Comparison of ENCODE assay signal across 8 cellular contexts in genomic region chr9:85786116-85786515, GRCh38. TPM values are rescaled to one million over a fixed set of nuclear protein-coding genes. Genes with fewer than 3 reads are reported as not detected.
DNase-seq lines count a peak whose midpoint lies in the region; ATAC-seq, FAIRE-seq and TF ChIP-seq lines count a peak whose summit lies in the region.
"Not testable (repeated sequence)": the region's sequence is repeated elsewhere in the genome, so short reads cannot be mapped to it uniquely, and the experiment has no call there.

No MANE protein-coding gene starts in this region.

- not testable (repeated sequence) for H3K4me2 ChIP-seq in DND-41 (ENCODE audit: insufficient read depth, low read length); IMR-90 (ENCODE audit: low read depth, low read length); neural cell (ENCODE audit: low read length)

- H2BK5ac ChIP-seq in IMR-90 (ENCODE audit: low read depth, low read length, poor library complexity, severe bottlenecking): not testable (repeated sequence)

- ATAC-seq in DND-41 (ENCODE audit: insufficient read depth, low read depth): not testable (repeated sequence)
- ATAC-seq in IMR-90 (ENCODE audit: low read depth) (peak; percentile 77), RWPE2 (ENCODE audit: low read depth) (peak; percentile 61; the same call in 2 of the 3 replicates), gastroesophageal sphincter (peak; percentile 48), left colon (peak; percentile 70)

- H4K8ac ChIP-seq in IMR-90 (ENCODE audit: low read depth in 2 of 2, low read length in 2 of 2): not testable (repeated sequence)

- not testable (repeated sequence) for H4K20me1 ChIP-seq in DND-41 (ENCODE audit: insufficient read depth, low read length); IMR-90 (ENCODE audit: insufficient read depth, low read length); neural cell (ENCODE audit: insufficient read depth)

- BruUV-seq in IMR-90 (replicated peaks; lab: Mats Ljungman, UMichigan): not testable (repeated sequence)

- WGBS in IMR-90 (ENCODE audit: extremely low coverage in 2 of 2, insufficient read length in 1 of 2), 2 experiments: no CpG with 5 or more reads among the region's 7 CpGs
- 5% methylated on average over 7 of the region's 7 CpGs; no CpG with 5 or more reads in 1 of the 2 donors for WGBS in gastroesophageal sphincter (ENCODE audit: low coverage in 1 of 2), 2 donors

- H2BK120ac ChIP-seq in IMR-90 (ENCODE audit: low read depth, low read length): not testable (repeated sequence)

- TF ChIP-seq RAD21 in IMR-90 (IDR thresholded peaks at IDR 0.05; ENCODE audit: low read length): 0 out of 2 replicates have a peak, but pooled peaks have one; percentile 20
- not testable (repeated sequence) for TF ChIP-seq RAD21 in neural cell (conservative IDR thresholded peaks at IDR 0.05)

- H3K9me3 Mint-ChIP-seq in chondrocyte (ENCODE audit: low read depth): not testable (repeated sequence)

- H3K4me3 Mint-ChIP-seq in chondrocyte (ENCODE audit: unreplicated experiment): not testable (repeated sequence)

- intact Hi-C loops in IMR-90 (cut with micrococcal nuclease) (loop anchor here (2.0 to 5.0 kb wide), 2 partner anchors 169 to 1389 kb away; no protein-coding TSS in a partner anchor), left colon (cut with DNase I, micrococcal nuclease) (loop anchor here in 1 of 2 donors (5.0 kb wide), 1 partner anchor 89 kb away; no protein-coding TSS in a partner anchor)

- H4K5ac ChIP-seq in IMR-90 (ENCODE audit: low read depth, low read length): not testable (repeated sequence)

- not testable (repeated sequence) for H3K56ac ChIP-seq in IMR-90 (ENCODE audit: extremely low read depth, insufficient read depth, low read length)

- H3K4ac ChIP-seq in IMR-90 (ENCODE audit: low read depth, low read length): not testable (repeated sequence)

- H3K23ac ChIP-seq in IMR-90 (ENCODE audit: low read depth, low read length): not testable (repeated sequence)

- not testable (repeated sequence) for H3K9me2 ChIP-seq in neural cell (ENCODE audit: insufficient read depth, low read length)

- not testable (repeated sequence) for TF ChIP-seq EP300 in gastroesophageal sphincter (IDR thresholded peaks at IDR 0.05); neural cell (conservative IDR thresholded peaks at IDR 0.05; ENCODE audit: poor library complexity, severe bottlenecking)

- not testable (repeated sequence) for H3K36me3 ChIP-seq in DND-41 (ENCODE audit: insufficient read depth, low read length); IMR-90 (ENCODE audit: control insufficient read depth, insufficient read depth, low read length); RWPE2 (ENCODE audit: low read depth); gastroesophageal sphincter; neural cell (ENCODE audit: insufficient read depth, low read length)

- H3K9me3 ChIP-seq in DND-41 (ENCODE audit: insufficient read depth, low read length, severe bottlenecking); IMR-90 (ENCODE audit: control insufficient read depth, insufficient read depth, low read length); RWPE2 (ENCODE audit: severe bottlenecking); gastroesophageal sphincter; neural cell (ENCODE audit: low read length): not testable (repeated sequence)

- in situ Hi-C loops in IMR-90 (cut with MboI; ENCODE audit: low sequenced_read_pairs): loop anchor here (10.0 kb wide), 1 partner anchor 1391 kb away; no protein-coding TSS in a partner anchor

- H3K4me1 Mint-ChIP-seq in chondrocyte (ENCODE audit: low read depth): not testable (repeated sequence)

- not testable (repeated sequence) for H3F3A ChIP-seq in neural cell (ENCODE audit: insufficient read depth, low read length, poor library complexity, severe bottlenecking)

- H3K79me2 ChIP-seq in DND-41 (ENCODE audit: insufficient read depth, low read length); neural cell (replicated peaks; ENCODE audit: insufficient read depth, low read length): not testable (repeated sequence)

- not testable (repeated sequence) for H3K36me3 Mint-ChIP-seq in chondrocyte (ENCODE audit: low read depth)

- dilution Hi-C loops in IMR-90 (cut with HindIII; ENCODE audit: low sequenced_read_pairs, unreplicated experiment): not testable (repeated sequence)

- not testable (repeated sequence) for DNase-seq in DND-41; IMR-90; RWPE2 (ENCODE audit: low spot score); chondrocyte (ENCODE audit: low spot score); left colon; urothelium cell line (ENCODE audit: low spot score)

- H2AK9ac ChIP-seq in IMR-90 (replicated peaks; ENCODE audit: low read depth, low read length, poor library complexity): not testable (repeated sequence)

- not testable (repeated sequence) for H3K4me1 ChIP-seq in DND-41 (ENCODE audit: insufficient read depth, low read length); IMR-90 (ENCODE audit: control insufficient read depth, insufficient read depth, low read length); RWPE2 (ENCODE audit: insufficient read depth, poor library complexity, severe bottlenecking); gastroesophageal sphincter

- not testable (repeated sequence) for H3K14ac ChIP-seq in IMR-90 (replicated peaks; ENCODE audit: low read depth, low read length)

- H3K27ac Mint-ChIP-seq in chondrocyte (ENCODE audit: unreplicated experiment): not testable (repeated sequence)

- H3K4me3 ChIP-seq in DND-41 (ENCODE audit: low read depth in 1 of 2, low read length in 2 of 2); IMR-90 (ENCODE audit: insufficient read depth, low read depth, low read length); RWPE2 (ENCODE audit: severe bottlenecking); gastroesophageal sphincter; neural cell (ENCODE audit: low read length): not testable (repeated sequence)

- not testable (repeated sequence) for H2BK15ac ChIP-seq in IMR-90 (ENCODE audit: low read depth, low read length)

- not testable (repeated sequence) for H3K9ac ChIP-seq in DND-41 (ENCODE audit: low read depth, low read length); IMR-90 (ENCODE audit: low read depth, low read length); neural cell (ENCODE audit: low read length)

- not testable (repeated sequence) for TF ChIP-seq POLR2A in IMR-90 (IDR thresholded peaks at IDR 0.05; ENCODE audit: low read depth, low read length); gastroesophageal sphincter (IDR thresholded peaks at IDR 0.05)

- peak; percentile 5 for FAIRE-seq in urothelium cell line (lab: Jason Lieb, UNC)

- H3K9me1 ChIP-seq in IMR-90 (ENCODE audit: insufficient read depth, low read length): not testable (repeated sequence)

- H3K27me3 Mint-ChIP-seq in chondrocyte (ENCODE audit: low read depth): not testable (repeated sequence)

- not testable (repeated sequence) for H3K27ac ChIP-seq in DND-41 (ENCODE audit: low read length); IMR-90 (ENCODE audit: insufficient read depth, low read length); RWPE2 (ENCODE audit: poor library complexity, severe bottlenecking); gastroesophageal sphincter; neural cell (ENCODE audit: low read length)

- not testable (repeated sequence) for H2BK20ac ChIP-seq in IMR-90 (ENCODE audit: low read depth, low read length)

- H2AFZ ChIP-seq in DND-41 (ENCODE audit: low read depth, low read length); IMR-90 (replicated peaks; ENCODE audit: low read length, poor library complexity); neural cell (ENCODE audit: low read depth, low read length): not testable (repeated sequence)

- CTCF ChIA-PET in IMR-90 (lab: Yijun Ruan, JAX): not testable (repeated sequence)

- H3K18ac ChIP-seq in IMR-90 (ENCODE audit: low read depth, low read length): not testable (repeated sequence)

- POLR2A ChIA-PET in IMR-90 (lab: Charles Lee; ENCODE audit: unreplicated experiment): not testable (repeated sequence)

- H3K27me3 ChIP-seq in DND-41 (ENCODE audit: insufficient read depth, low read length, poor library complexity); IMR-90 (ENCODE audit: control insufficient read depth, insufficient read depth, low read length); RWPE2 (ENCODE audit: insufficient read depth, poor library complexity, severe bottlenecking); gastroesophageal sphincter; neural cell (ENCODE audit: insufficient read depth, low read depth, low read length): not testable (repeated sequence)

- H4K91ac ChIP-seq in IMR-90 (ENCODE audit: insufficient read depth, low read depth, low read length): not testable (repeated sequence)

- H3K79me1 ChIP-seq in IMR-90 (ENCODE audit: low read depth in 1 of 2, low read length in 2 of 2): not testable (repeated sequence)

- TF ChIP-seq CTCF in DND-41 (IDR thresholded peaks at IDR 0.05; ENCODE audit: borderline replicate concordance, extremely low read depth, low read length, poor library complexity, severe bottlenecking) (peak; percentile 17), RWPE2 (IDR thresholded peaks at IDR 0.05; ENCODE audit: poor library complexity, severe bottlenecking) (peak; percentile 50), chondrocyte (IDR thresholded peaks at IDR 0.05) (peak; percentile 66), gastroesophageal sphincter (IDR thresholded peaks at IDR 0.05) (peak in 2 of 4 experiments; percentile 12 to 40), neural cell (IDR thresholded peaks at IDR 0.05; ENCODE audit: poor library complexity, severe bottlenecking) (peak; percentile 48)
- not testable (repeated sequence) for TF ChIP-seq CTCF in IMR-90 (conservative IDR thresholded peaks at IDR 0.05; ENCODE audit: low read depth, low read length)

- not testable (repeated sequence) for H2AK5ac ChIP-seq in IMR-90 (ENCODE audit: low read depth, low read length)

RNA-seq across cellular contexts. Expression of gene AGTPBP1, which starts 44.4 kb away (rescaled TPM):
- total RNA-seq in IMR-90 (2012; rRNA removed) (9.0 and 14.4 TPM in 2 replicates), chondrocyte (25.1 to 25.8 TPM (median 25.1 TPM) in 3 replicates), gastroesophageal sphincter (10 to 100 TPM; 15.3 to 29.7 (median 19.1) TPM), left colon (10 to 100 TPM; 11.4 to 14.0 TPM)
- polyA plus RNA-seq in IMR-90 (2012; rRNA removed) (2.6 and 3.3 TPM in 2 replicates), neural cell (79.8 and 90.7 TPM in 2 replicates)
- 0.37 and 0.82 TPM in 2 replicates for polyA plus RNA-seq in IMR-90 (2012; cell fraction: cytosol; rRNA removed)
- polyA plus RNA-seq in IMR-90 (2012; cell fraction: nucleus; rRNA removed; ENCODE audit: low replicate concordance): 0.41 and 5.5 TPM in 2 replicates
- 223 and 239 TPM in 2 replicates for polyA minus RNA-seq in neural cell
